Comparison of ENCODE assay signal across 34 cellular contexts in genomic region chr15:84917452-84917851, GRCh38. TPM values are rescaled to one million over a fixed set of nuclear protein-coding genes. Genes with fewer than 3 reads are reported as not detected.
"Had no signal": no experiment of that assay in that cellular context is flagged by ENCODE, and none has a peak within 500 bp of the region (broad histone marks: within the 10 kb centered on the region; RNA-seq: fewer than 3 reads in every experiment).

No MANE protein-coding gene starts in this region.

- H3K9me3 Mint-ChIP-seq: activated CD4-positive, alpha-beta T cell treated with anti-CD3 and anti-CD28 coated beads, Interleukin-2, amount 10 ng/mL, durations not matched to agents 24 days and 14 days; activated naive CD4-positive, alpha-beta T cell treated with anti-CD3 and anti-CD28 coated beads, Interleukin-2, amount 50 U/mL, for 24 hours; activated naive CD8-positive, alpha-beta T cell treated with anti-CD3 and anti-CD28 coated beads, Interleukin-2, amount 50 U/mL, for 24 hours; mesothelial cell of epicardium had no signal

- ATAC-seq: activated CD4-positive, CD25-positive, alpha-beta regulatory T cell treated with anti-CD3 and anti-CD28 coated beads, Interleukin-2, amount 50 U/mL, for 24 hours; activated naive CD8-positive, alpha-beta T cell treated with anti-CD3 and anti-CD28 coated beads, Interleukin-2, amount 50 U/mL, for 24 hours; gastroesophageal sphincter; left colon; pancreas; T-helper 17 cell had no signal

- H3K36me3 Mint-ChIP-seq: activated naive CD4-positive, alpha-beta T cell treated with anti-CD3 and anti-CD28 coated beads, Interleukin-2, amount 50 U/mL, for 24 hours; mesothelial cell of epicardium; naive B cell had no signal

- DNase-seq: activated CD4-positive, alpha-beta T cell treated with anti-CD3 and anti-CD28 coated beads, Interleukin-2, amount 10 ng/mL, durations not matched to agents 24 days and 14 days; activated CD8-positive, alpha-beta memory T cell treated with anti-CD3 and anti-CD28 coated beads for 24 hours; activated gamma-delta T cell treated with Interleukin-2 at 50 U/mL for 16 hours; activated naive CD8-positive, alpha-beta T cell treated with anti-CD3 and anti-CD28 coated beads, Interleukin-2, amount 50 U/mL, for 24 hours; amygdala; central memory CD4-positive, alpha-beta T cell; head of caudate nucleus; hippocampal formation; left colon; mammary epithelial cell; naive B cell; pancreas; stimulated activated CD4-positive, alpha-beta T cell treated with anti-CD3 and anti-CD28 coated beads, Interleukin-1b, Interleukin-23, amount 100 ng/mL, for 48 hours; stimulated activated CD4-positive, alpha-beta T cell treated with anti-CD3 and anti-CD28 coated beads, Interleukin-4, amount 100 ng/mL, for 4 hours; stimulated activated CD8-positive, alpha-beta memory T cell treated with anti-CD3 and anti-CD28 coated beads, Interleukin-4, amount 100 ng/mL, for 48 hours; stimulated activated naive CD4-positive, alpha-beta T cell treated with Interleukin-2 at 50 U/mL for 16 hours; T-helper 17 cell; T1000; WERI-Rb-1 had no signal

- H3K4me3 ChIP-seq: breast epithelium, gastroesophageal sphincter, pancreas, prostate gland, smooth muscle cell, tibial nerve had no signal

- H3K4me1 Mint-ChIP-seq: activated naive CD4-positive, alpha-beta T cell treated with anti-CD3 and anti-CD28 coated beads, Interleukin-2, amount 50 U/mL, for 24 hours; T-helper 17 cell had no signal

- H3K36me3 ChIP-seq: breast epithelium, gastroesophageal sphincter, pancreas, prostate gland, tibial nerve, WERI-Rb-1 had no signal

- H3K9me3 ChIP-seq: breast epithelium, gastroesophageal sphincter, pancreas, prostate gland, tibial nerve had no signal

- H3K4me1 ChIP-seq: prostate gland had no signal

- H3K27ac Mint-ChIP-seq: activated CD4-positive, alpha-beta T cell treated with anti-CD3 and anti-CD28 coated beads, Interleukin-2, amount 10 ng/mL, durations not matched to agents 24 days and 14 days; activated naive CD4-positive, alpha-beta T cell treated with anti-CD3 and anti-CD28 coated beads, Interleukin-2, amount 50 U/mL, for 24 hours; activated naive CD8-positive, alpha-beta T cell treated with anti-CD3 and anti-CD28 coated beads, Interleukin-2, amount 50 U/mL, for 24 hours; mesothelial cell of epicardium; T-helper 17 cell had no signal

- FAIRE-seq: endothelial cell of umbilical vein, keratinocyte, pancreas, urothelium cell line had no signal

- H3K4me2 ChIP-seq: smooth muscle cell had no signal

- H3K27me3 ChIP-seq: breast epithelium, gastroesophageal sphincter, pancreas, tibial nerve had no signal

- H3K4me3 Mint-ChIP-seq: activated CD4-positive, alpha-beta T cell treated with anti-CD3 and anti-CD28 coated beads, Interleukin-2, amount 10 ng/mL, durations not matched to agents 24 days and 14 days; activated naive CD4-positive, alpha-beta T cell treated with anti-CD3 and anti-CD28 coated beads, Interleukin-2, amount 50 U/mL, for 24 hours; activated naive CD8-positive, alpha-beta T cell treated with anti-CD3 and anti-CD28 coated beads, Interleukin-2, amount 50 U/mL, for 24 hours; mesothelial cell of epicardium; naive B cell; T-helper 17 cell had no signal

- H3K27me3 Mint-ChIP-seq: activated naive CD4-positive, alpha-beta T cell treated with anti-CD3 and anti-CD28 coated beads, Interleukin-2, amount 50 U/mL, for 24 hours had no signal

- H3K27ac ChIP-seq: breast epithelium, gastroesophageal sphincter, pancreas, prostate gland, tibial nerve, WERI-Rb-1 had no signal

RNA-seq across cellular contexts. Expression of gene SLC28A1, which starts 33.0 kb away (rescaled TPM):
- total RNA-seq: activated CD4-positive, alpha-beta T cell treated with anti-CD3 and anti-CD28 coated beads, Interleukin-2, amount 10 ng/mL, durations not matched to agents 24 days and 14 days; endothelial cell of umbilical vein; fibroblast of lung; fibroblast of villous mesenchyme; gastroesophageal sphincter; left colon; prostate gland; smooth muscle cell; T-helper 17 cell; temporal lobe had no signal
- polyA plus RNA-seq: endothelial cell of umbilical vein, fibroblast of lung, keratinocyte, mammary epithelial cell, neural cell had no signal
